ENCODE assay signal across 1 cellular context in genomic region chr15:66456211-66456610, GRCh38.
TF ChIP-seq lines count a peak whose summit lies in the region.

No MANE protein-coding gene starts in this region.

TF ChIP-seq in GM12878, 131 proteins besides CTCF, POLR2A, EP300 and RAD21:
- TF ChIP-seq MTA3 (IDR thresholded peaks at IDR 0.05; ENCODE audit: borderline replicate concordance, low read length) (no peak), IKZF2 (IDR thresholded peaks at IDR 0.05) (no peak), ASH2L (IDR thresholded peaks at IDR 0.05; ENCODE audit: borderline replicate concordance, low read depth) (no peak), TBL1XR1 (IDR thresholded peaks at IDR 0.05; ENCODE audit: low read depth, low read length) (no peak), RUNX3 (IDR thresholded peaks at IDR 0.05; ENCODE audit: low read length) (peak; percentile 56; the same call in 1 of the 2 replicates), ZZZ3 (IDR thresholded peaks at IDR 0.05; ENCODE audit: control insufficient read depth, insufficient read length, low read depth) (no peak), NFIC (IDR thresholded peaks at IDR 0.05; ENCODE audit: low read depth, low read length) (peak; percentile 34; the same call in 1 of the 2 replicates), TCF7 (IDR thresholded peaks at IDR 0.05; ENCODE audit: borderline replicate concordance) (0 out of 2 replicates have a peak, but pooled peaks have one; percentile 44), USF1 (IDR thresholded peaks at IDR 0.05; ENCODE audit: borderline replicate concordance, extremely low read length, insufficient read depth, low read depth, low read length) (no peak), ZNF274 (IDR thresholded peaks at IDR 0.05; ENCODE audit: insufficient read depth, insufficient read length) (no peak), DPF2 (IDR thresholded peaks at IDR 0.05) (no peak), JUNB (IDR thresholded peaks at IDR 0.05) (peak; percentile 45), SRF (IDR thresholded peaks at IDR 0.05; ENCODE audit: low read depth in 2 of 2, low read length in 2 of 2) (no peak), TCF3 (IDR thresholded peaks at IDR 0.05; ENCODE audit: borderline replicate concordance, insufficient read depth, low read depth, low read length) (no peak), CHD2 (IDR thresholded peaks at IDR 0.05; ENCODE audit: borderline replicate concordance, low read depth, low read length) (no peak)
